ENCODE assay signal across 17 cellular contexts in the genomic region with DNA sequence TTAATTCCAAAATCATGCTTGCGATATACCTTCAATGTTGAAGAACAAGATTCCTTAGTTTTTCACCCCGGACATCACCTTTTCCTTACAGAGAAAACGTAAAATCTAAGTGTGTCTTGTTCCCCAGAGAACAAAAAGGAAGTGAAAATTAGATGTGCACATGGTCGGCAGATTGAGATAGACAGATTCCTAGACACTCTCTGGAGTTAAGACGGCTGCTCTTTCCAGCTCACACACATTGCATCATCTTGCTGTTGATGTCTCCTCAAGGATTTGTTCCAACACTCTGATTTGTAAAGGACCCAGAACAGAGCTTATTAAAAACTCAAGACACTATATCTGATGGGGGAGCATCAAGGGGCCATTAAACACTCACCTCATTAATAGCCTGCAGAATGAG.
A peak's percentile ranks its signal among the peaks of the same experiment; 100 is the strongest.
DNase-seq lines count a peak whose midpoint lies in the region; TF ChIP-seq lines count a peak whose summit lies in the region.
"Had no signal": no experiment of that assay in that cellular context is flagged by ENCODE, and none has a peak within 500 bp of the region (broad histone marks: within the 10 kb centered on the region; RNA-seq: fewer than 3 reads in every experiment).

No MANE protein-coding gene starts in this region.

- H3K4me1 ChIP-seq in BLaER1 treated with 17β-estradiol and CSF1 and Interleukin-3, amounts not matched to agents 10 nM and 100 nM = peaks cover 0 to 9% (median 6%) of the 10 kb centered on the region in 10 experiments; a peak in 9 of 20 replicates
- H3K4me1 ChIP-seq: HAP-1, Peyer's patch had no signal

- no peaks in the 10 kb centered on the region for H3K36me3 ChIP-seq in BLaER1 treated with 17β-estradiol and CSF1 and Interleukin-3, amounts not matched to agents 10 nM and 100 nM
- H3K36me3 ChIP-seq: HAP-1, Peyer's patch had no signal

- no peak for TF ChIP-seq CTCF in fibroblast of mammary gland (conservative IDR thresholded peaks at IDR 0.05; ENCODE audit: control insufficient read depth, insufficient read depth, low read depth, low read length)

- H3K27ac ChIP-seq in BLaER1 treated with 17β-estradiol and CSF1 and Interleukin-3, amounts not matched to agents 10 nM and 100 nM = no peak overlapping the region
- H3K27ac ChIP-seq: GM23248, Peyer's patch had no signal

- H4K20me1 ChIP-seq in BLaER1 treated with 17β-estradiol and CSF1 and Interleukin-3, amounts not matched to agents 10 nM and 100 nM = no peaks in the 10 kb centered on the region

- no peaks in the 10 kb centered on the region for H3K27me3 ChIP-seq in BLaER1 treated with 17β-estradiol and CSF1 and Interleukin-3, amounts not matched to agents 10 nM and 100 nM
- H3K27me3 ChIP-seq: Peyer's patch had no signal

- no peaks in the 10 kb centered on the region for H3K9me3 ChIP-seq in BLaER1 treated with 17β-estradiol and CSF1 and Interleukin-3, amounts not matched to agents 10 nM and 100 nM (replicated peaks in 1 of 11)
- H3K9me3 ChIP-seq: HAP-1, Peyer's patch had no signal

- no peak overlapping the region for H3K9ac ChIP-seq in BLaER1 treated with 17β-estradiol and CSF1 and Interleukin-3, amounts not matched to agents 10 nM and 100 nM
- H3K9ac ChIP-seq: GM23248 had no signal

- intact Hi-C loops in posterior vena cava (cut with DNase I) = no loop called here

- DNase-seq in MV-4-11 (lab: John Stamatoyannopoulos, UW) = peak; percentile 2
- DNase-seq in fibroblast of mammary gland (ENCODE audit: low read depth) = peak; percentile 2
- peak; percentile 31 for DNase-seq in superior temporal gyrus (ENCODE audit: extremely low spot score)
- no peak for DNase-seq in cortex of kidney (lab: John Stamatoyannopoulos, UW)
- DNase-seq in posterior vena cava (ENCODE audit: low spot score) = no peak
- DNase-seq in globus pallidus (ENCODE audit: low spot score) = no peak
- DNase-seq: ACHN; Calu3; CD8-positive, alpha-beta T cell; EL; GM23248; NCI-H1092 treated with DMSO at 0.1 percent for 48 hours; NCI-H2081; Peyer's patch; SW 1271 had no signal

- H3K4me2 ChIP-seq in BLaER1 treated with 17β-estradiol and CSF1 and Interleukin-3, amounts not matched to agents 10 nM and 100 nM = peak overlapping the region in 8 of 11 experiments; percentile 2 to 22 (median 10); a peak in 8 of 22 replicates

- no peak overlapping the region for H3K4me3 ChIP-seq in BLaER1 treated with 17β-estradiol and CSF1 and Interleukin-3, amounts not matched to agents 10 nM and 100 nM
- no peak overlapping the region for H3K4me3 ChIP-seq in fibroblast of mammary gland (ENCODE audit: control insufficient read depth, low read depth, low read length)
- H3K4me3 ChIP-seq: GM23248, HAP-1, Peyer's patch had no signal

Comparison
In these comparisons a context has a peak if more than half of its experiments do, and no peak if none do; other contexts are left out.
1. DNase-seq: peak in MV-4-11 (single experiment), fibroblast of mammary gland (single experiment) and superior temporal gyrus (single experiment); none in cortex of kidney (single experiment), posterior vena cava (single experiment) and globus pallidus (single experiment).